ENCODE assay signal across 1 cellular context in genomic region chr18:76463358-76463757, GRCh38.
TF ChIP-seq lines count a peak whose summit lies in the region.

No MANE protein-coding gene starts in this region.

TF ChIP-seq in neural cell, 6 proteins besides CTCF, POLR2A, EP300 and RAD21 (continued from another document):
- TF ChIP-seq REST (IDR thresholded peaks at IDR 0.05; ENCODE audit: borderline replicate concordance): no peak
- TF ChIP-seq EZH2 (IDR thresholded peaks at IDR 0.05; ENCODE audit: borderline replicate concordance, insufficient read depth, low read length, poor library complexity, severe bottlenecking): no peak
TF ChIP-seq in neural cell: peak in this region for 1.
